ENCODE assay signal across 24 cellular contexts in genomic region chr7:139354729-139355128, GRCh38. TPM values are rescaled to one million over a fixed set of nuclear protein-coding genes. Genes with fewer than 3 reads are reported as not detected.
A peak's percentile ranks its signal among the peaks of the same experiment; 100 is the strongest.
DNase-seq lines count a peak whose midpoint lies in the region; ATAC-seq, FAIRE-seq and TF ChIP-seq lines count a peak whose summit lies in the region.
"Had no signal": no experiment of that assay in that cellular context is flagged by ENCODE, and none has a peak within 500 bp of the region (broad histone marks: within the 10 kb centered on the region; RNA-seq: fewer than 3 reads in every experiment).

No MANE protein-coding gene starts in this region.

- no peak overlapping the region for H3K4ac ChIP-seq in H9 (ENCODE audit: low read depth, low read length)

- peak overlapping the region in 1 of 3 experiments; percentile 60; a peak in 1 of 7 replicates for H3K27ac Mint-ChIP-seq in H9
- H3K27ac Mint-ChIP-seq: B cell had no signal

- no peak for FAIRE-seq in K562 (lab: Jason Lieb, UNC)
- FAIRE-seq: GM12892, H54 had no signal

- H4K5ac ChIP-seq in H9 (ENCODE audit: insufficient read length, low read depth, low read length) = no peak overlapping the region

- no peak overlapping the region for H3K23ac ChIP-seq in H9 (ENCODE audit: insufficient read length, low read depth, low read length)

- H3K23me2 ChIP-seq in H9 (ENCODE audit: insufficient read length, low read depth, low read length, poor library complexity, severe bottlenecking) = peaks cover 6% of the 10 kb centered on the region

- no peak overlapping the region for H4K8ac ChIP-seq in H9 (replicated peaks; ENCODE audit: insufficient read length, low read depth, low read length)

- H3K4me2 ChIP-seq in K562 (ENCODE audit: insufficient read depth, low read length) = no peak overlapping the region
- H3K4me2 ChIP-seq in H9 (ENCODE audit: insufficient read depth, insufficient read length, low read length) = no peak overlapping the region

- 90% methylated on average over 2 of the region's 2 CpGs for WGBS in K562 (ENCODE audit: insufficient coverage, low coverage, missing lambda C conversion rate)
- no CpG with 5 or more reads among the region's 2 CpGs for WGBS in H9 (ENCODE audit: extremely low coverage, insufficient read length, low lambda C conversion rate)

- H2AFZ ChIP-seq in K562 (ENCODE audit: low read depth, low read length) (no peak overlapping the region), H9 (ENCODE audit: low read length) (no peak overlapping the region)

- H3K4me1 Mint-ChIP-seq in H9 = peaks cover 7 to 17% of the 10 kb centered on the region in 2 experiments

- peaks cover 17% of the 10 kb centered on the region for H3K79me2 ChIP-seq in K562 (ENCODE audit: control insufficient read depth, insufficient read depth, low read length)
- H3K79me2 ChIP-seq in H9 (ENCODE audit: insufficient read depth, low read length) = no peaks in the 10 kb centered on the region

- no peak overlapping the region for H2BK12ac ChIP-seq in H9 (ENCODE audit: insufficient read length, low read depth, low read length)

- H4K20me1 ChIP-seq in K562 (replicated peaks; ENCODE audit: control insufficient read depth, insufficient read depth, low read length) (no peaks in the 10 kb centered on the region), H9 (ENCODE audit: control insufficient read depth, insufficient read depth, insufficient read length) (no peaks in the 10 kb centered on the region)

- H3K79me1 ChIP-seq in H9 (ENCODE audit: insufficient read depth, low read depth, low read length, poor library complexity, severe bottlenecking) = no peaks in the 10 kb centered on the region

- no peak overlapping the region for H2AK5ac ChIP-seq in H9 (ENCODE audit: insufficient read length, low read length)

- TF ChIP-seq POLR2A in NB4 (IDR thresholded peaks at IDR 0.05; ENCODE audit: extremely low read depth, insufficient read length) (no peak), K562 (conservative IDR thresholded peaks at IDR 0.05) (no peak)

- BruUV-seq in K562 (replicated peaks; lab: Mats Ljungman, UMichigan) = no TSS peak

- no peak overlapping the region for H2BK5ac ChIP-seq in H9 (ENCODE audit: insufficient read length, low read length)

- TF ChIP-seq RAD21 in K562 (CRISPR knock-in tag; conservative IDR thresholded peaks at IDR 0.05 in 1 of 2, IDR thresholded peaks at IDR 0.05 in 1 of 2) = no peak

- H3K4me1 ChIP-seq in HEK293 (ENCODE audit: control insufficient read depth, insufficient read depth, low read length) (no peaks in the 10 kb centered on the region), K562 (replicated peaks in 1 of 2; ENCODE audit: control insufficient read depth in 2 of 2, insufficient read depth in 2 of 2, low read length in 2 of 2) (peaks cover 4 to 15% of the 10 kb centered on the region in 2 experiments; a peak in 4 of 5 replicates), H9 (ENCODE audit: insufficient read depth, low read length) (no peaks in the 10 kb centered on the region; the same call in 1 of the 2 replicates)

- H3K36me3 ChIP-seq in HEK293 (ENCODE audit: control insufficient read depth in 2 of 2, insufficient read depth in 1 of 2, low read length in 2 of 2) (peaks cover 0 to 7% of the 10 kb centered on the region in 2 experiments; a peak in 1 of 3 replicates), K562 (ENCODE audit: control insufficient read depth, insufficient read depth, low read length) (peaks cover 5% of the 10 kb centered on the region; the same call in 1 of the 3 replicates)

- no peak overlapping the region for H3K56ac ChIP-seq in H9 (ENCODE audit: insufficient read length, low read depth, low read length)

- H3K27me3 ChIP-seq in K562 (ENCODE audit: control insufficient read depth in 2 of 2, insufficient read depth in 2 of 2, low read length in 2 of 2) (no peaks in the 10 kb centered on the region), H9 (ENCODE audit: insufficient read depth, low read length) (no peaks in the 10 kb centered on the region)

- H3K27ac ChIP-seq in HEK293 (ENCODE audit: extremely low read depth, low read depth, low read length) (no peak overlapping the region), K562 (ENCODE audit: extremely low read depth, low read depth, low read length) (no peak overlapping the region), H9 (ENCODE audit: insufficient read length, low read depth, low read length) (no peak overlapping the region)
- H3K27ac ChIP-seq: SK-N-MC had no signal

- ATAC-seq in K562 = no peak
- ATAC-seq: Panc1 had no signal

- H2BK120ac ChIP-seq in H9 (ENCODE audit: low read depth, low read length, poor library complexity, severe bottlenecking) = no peak overlapping the region

- no peak for TF ChIP-seq EP300 in K562 (IDR thresholded peaks at IDR 0.05; ENCODE audit: low read length)

- CTCF ChIA-PET in HEK293 (lab: Yijun Ruan, JAX) = interaction anchor here (0.6 kb wide), 2 partner anchors 73 to 172 kb away, joined by 3 read pairs; no protein-coding TSS in a partner anchor
- CTCF ChIA-PET in K562 (lab: Yijun Ruan, JAX; ENCODE audit: low intra/inter-chr PET ratio) = no interaction called here

- no peak overlapping the region for H3K4me3 Mint-ChIP-seq in H9
- H3K4me3 Mint-ChIP-seq: B cell, HFFc6 had no signal

- H3K9me3 ChIP-seq in HEK293 (ENCODE audit: control insufficient read depth, insufficient read depth, low read depth, low read length) = no peaks in the 10 kb centered on the region
- H3K9me3 ChIP-seq in K562 (replicated peaks; ENCODE audit: control insufficient read depth, insufficient read depth, low read depth, low read length) = no peaks in the 10 kb centered on the region
- no peaks in the 10 kb centered on the region for H3K9me3 ChIP-seq in H9 (ENCODE audit: control insufficient read depth, low read depth, low read length)

- no peak overlapping the region for H3K18ac ChIP-seq in H9 (ENCODE audit: insufficient read length, low read depth, low read length)

- TF ChIP-seq CTCF in HEK293 (tag by site-specific recombination; IDR thresholded peaks at IDR 0.05) (no peak), NB4 (IDR thresholded peaks at IDR 0.05; ENCODE audit: low read depth, low read length) (no peak), K562 (IDR thresholded peaks at IDR 0.05 in 2 of 3, conservative IDR thresholded peaks at IDR 0.05 in 1 of 3; ENCODE audit: insufficient read depth in 2 of 3, low read depth in 1 of 3, low read length in 3 of 3) (0 out of 6 replicates have a peak, but pooled peaks of 1 of the 3 experiments have one; percentile 2), H9 (conservative IDR thresholded peaks at IDR 0.05) (no peak)

- no peak overlapping the region for H2BK20ac ChIP-seq in H9 (ENCODE audit: low read depth, low read length, poor library complexity, severe bottlenecking)

- intact Hi-C loops in K562 (cut with micrococcal nuclease) = no loop called here

- in situ Hi-C loops in K562 (cut with MboI) = loop anchor here (25.0 kb wide), 1 partner anchor 1392 kb away; no protein-coding TSS in a partner anchor

- no peak overlapping the region for H3K14ac ChIP-seq in H9 (ENCODE audit: insufficient read depth, low read length)

- H2BK15ac ChIP-seq in H9 (ENCODE audit: low read depth, low read length) = no peak overlapping the region

- DNase-seq in NB4 (ENCODE audit: low read depth) (peak; percentile 43), K562 (ENCODE audit: extremely low read depth in 1 of 4, low spot score in 3 of 4) (peak in 1 of 4 experiments; percentile 34), NCI-H526 treated with DMSO at 0.1 percent for 48 hours (lab: John Stamatoyannopoulos, UW) (no peak), NCI-H2196 treated with DMSO at 0.1 percent for 48 hours (lab: John Stamatoyannopoulos, UW; ENCODE audit: unreplicated experiment) (no peak), H9 (no peak), NCI-H2196 (lab: John Stamatoyannopoulos, UW; ENCODE audit: unreplicated experiment) (no peak)
- DNase-seq: Calu3; DMS79 treated with DMSO at 0.1 percent for 48 hours; HFFc6; NCI-H1105; NCI-H1436 treated with DMSO at 0.1 percent for 48 hours; NCI-H187 treated with DMSO at 0.1 percent for 48 hours; NCI-H2171 treated with DMSO at 0.1 percent for 48 hours; NCI-H446; NCI-H524 treated with DMSO at 0.1 percent for 48 hours; NCI-H82; NK-92 treated with Interleukin-12 subunit alpha and Interleukin-12 subunit beta, amount 100 ng/mL, for 24 hours had no signal

- POLR2A ChIA-PET in HEK293 (lab: Yijun Ruan, JAX) = no interaction called here
- POLR2A ChIA-PET in K562 (lab: Yijun Ruan, JAX) = interaction anchor here (0.9 to 2.0 kb wide), 3 partner anchors 9 to 110 kb away, joined by 3 to 5 read pairs (median 3); partner anchors contain the start of gene FMC1

- peaks cover 3 to 12% (median 4%) of the 10 kb centered on the region in 3 experiments; a peak in 4 of 7 replicates for H3K36me3 Mint-ChIP-seq in H9 (ENCODE audit: insufficient read depth in 1 of 3, low read depth in 3 of 3)

- no peak overlapping the region for H3K9ac ChIP-seq in K562 (ENCODE audit: insufficient read depth in 1 of 2, low read depth in 2 of 2, low read length in 2 of 2)
- H3K9ac ChIP-seq in H9 (ENCODE audit: extremely low read depth, insufficient read length, low read length) = no peak overlapping the region

- H3K4me3 ChIP-seq in HEK293 (ENCODE audit: low read depth, low read length) (no peak overlapping the region), NB4 (ENCODE audit: low read depth, low read length) (no peak overlapping the region), K562 (no peak overlapping the region)
- H3K4me3 ChIP-seq: SK-N-MC had no signal

- no peak overlapping the region for H4K91ac ChIP-seq in H9 (ENCODE audit: insufficient read length, low read depth, low read length)

- no peaks in the 10 kb centered on the region; a peak in 1 of 5 replicates for H3K9me3 Mint-ChIP-seq in H9
- H3K9me3 Mint-ChIP-seq: HFFc6, IgD-negative memory B cell had no signal

- H3K9me1 ChIP-seq in K562 (ENCODE audit: control insufficient read depth, insufficient read depth, low read length) = no peaks in the 10 kb centered on the region

- H3K27me3 Mint-ChIP-seq in H9 (ENCODE audit: low read depth) = no peaks in the 10 kb centered on the region
- H3K27me3 Mint-ChIP-seq: B cell, IgD-negative memory B cell had no signal

- no peak overlapping the region for H3T11ph ChIP-seq in H9 (ENCODE audit: low read length)

RNA-seq across cellular contexts. Expression of gene LUC7L2, which starts 5.0 kb away (rescaled TPM):
- 93.5 and 286 TPM in 2 replicates for total RNA-seq in K562 (2011; cell fraction: chromatin; rRNA removed; ENCODE audit: low replicate concordance)
- 133 and 154 TPM in 2 replicates for total RNA-seq in K562 (2011; cell fraction: nucleolus; rRNA removed)
- total RNA-seq in K562 (2011; cell fraction: nucleoplasm; rRNA removed) = 161 and 217 TPM in 2 replicates
- 110 and 119 TPM in 2 replicates for total RNA-seq in K562 (2014; rRNA removed)
- 144 and 164 TPM in 2 replicates for total RNA-seq in K562 (2014; rRNA removed; fragmentation: Illumina TruSeq; extraction: Trizol)
- total RNA-seq in K562 (2015; rRNA removed; fragmentation: Illumina TruSeq; extraction: Trizol) = 141 and 144 TPM in 2 replicates
- total RNA-seq in K562 (2021) = 198 and 207 TPM in 2 replicates
- 95.0 and 115 TPM in 2 replicates for polyA plus RNA-seq in K562 (2011; rRNA removed)
- 61.1 and 102 TPM in 2 replicates for polyA plus RNA-seq in K562 (2011; cell fraction: cytosol; rRNA removed)
- 137 and 144 TPM in 2 replicates for polyA plus RNA-seq in K562 (2011; cell fraction: nucleus; rRNA removed)
- 102 and 214 TPM in 2 replicates for polyA plus RNA-seq in K562 (2012)
- polyA plus RNA-seq in K562 (2014; fragmentation: Illumina TruSeq; extraction: Trizol) = 137 and 168 TPM in 2 replicates
- polyA plus RNA-seq in K562 (2014; fragmentation: Nextera tagmentation; extraction: Ambion mirVana) = 10 to 100 TPM; 56.1 to 66.5 TPM
- polyA plus RNA-seq in K562 (2014; rRNA removed) = 117 and 144 TPM in 2 replicates
- 121 and 164 TPM in 2 replicates for polyA minus RNA-seq in K562 (2011; rRNA and poly(A)+ RNA removed)
- polyA minus RNA-seq in K562 (2011; cell fraction: cytosol; rRNA and poly(A)+ RNA removed) = 55.3 and 77.4 TPM in 2 replicates
- polyA minus RNA-seq in K562 (2011; cell fraction: nucleus; rRNA and poly(A)+ RNA removed) = 193 and 262 TPM in 2 replicates
- total RNA-seq in H9 (2021) = 81.2 and 84.5 TPM in 2 replicates

RNA-seq across cellular contexts. Expression of gene FMC1, which starts 13.6 kb away (rescaled TPM):
- total RNA-seq in K562 (2011; cell fraction: chromatin; rRNA removed; ENCODE audit: low replicate concordance) = 10.0 and 12.5 TPM in 2 replicates
- 17.1 and 19.0 TPM in 2 replicates for total RNA-seq in K562 (2011; cell fraction: nucleolus; rRNA removed)
- 19.2 and 21.5 TPM in 2 replicates for total RNA-seq in K562 (2011; cell fraction: nucleoplasm; rRNA removed)
- total RNA-seq in K562 (2014; rRNA removed) (25.8 and 28.6 TPM in 2 replicates), K562 (2014; rRNA removed; fragmentation: Illumina TruSeq; extraction: Trizol) (16.8 and 26.1 TPM in 2 replicates), K562 (2015; rRNA removed; fragmentation: Illumina TruSeq; extraction: Trizol) (12.1 and 14.0 TPM in 2 replicates), K562 (2021) (29.0 TPM in 2 replicates), H9 (2021) (10.9 and 16.0 TPM in 2 replicates)
- polyA plus RNA-seq in K562 (2011; rRNA removed) (30.6 and 49.5 TPM in 2 replicates), K562 (2014; fragmentation: Illumina TruSeq; extraction: Trizol) (14.1 and 25.3 TPM in 2 replicates), K562 (2014; fragmentation: Nextera tagmentation; extraction: Ambion mirVana) (100 to 1,000 TPM; 112 to 116 TPM), K562 (2014; rRNA removed) (35.3 and 37.8 TPM in 2 replicates)
- polyA plus RNA-seq in K562 (2011; cell fraction: cytosol; rRNA removed) = 37.2 and 46.5 TPM in 2 replicates
- 32.2 and 54.0 TPM in 2 replicates for polyA plus RNA-seq in K562 (2011; cell fraction: nucleus; rRNA removed)
- polyA plus RNA-seq in K562 (2012) = 42.5 and 51.0 TPM in 2 replicates
- polyA minus RNA-seq in K562 (2011; rRNA and poly(A)+ RNA removed) = 7.4 and 8.4 TPM in 2 replicates
- 5.2 and 8.2 TPM in 2 replicates for polyA minus RNA-seq in K562 (2011; cell fraction: cytosol; rRNA and poly(A)+ RNA removed)
- 4.3 and 8.8 TPM in 2 replicates for polyA minus RNA-seq in K562 (2011; cell fraction: nucleus; rRNA and poly(A)+ RNA removed)

Comparison
In these comparisons a context has a peak if more than half of its experiments do, and no peak if none do; other contexts are left out.
1. Of the 44 proteins assayed by ChIP-seq in both K562 and HEK293: peak only in K562: none; only in HEK293: none; in both: ZNF121; in neither: 42; mixed calls (peak in some experiments, not most) for 1.